In genomic region chr6:3518356-3518841, GRCh38 we compare ENCODE assay signal across 11 cellular contexts.
DNase-seq lines count a peak whose midpoint lies in the region; ATAC-seq and TF ChIP-seq lines count a peak whose summit lies in the region.
"Had no signal": no experiment of that assay in that cellular context is flagged by ENCODE, and none has a peak within 500 bp of the region (broad histone marks: within the 10 kb centered on the region; RNA-seq: fewer than 3 reads in every experiment).

No MANE protein-coding gene starts in this region.

- ATAC-seq in HG02870 (IDR thresholded peaks at IDR 0.05; ENCODE audit: unreplicated experiment): no peak
- no peak for ATAC-seq in HG03439 (IDR thresholded peaks at IDR 0.05; ENCODE audit: unreplicated experiment)

- no peak overlapping the region for H3K4me3 ChIP-seq in colonic mucosa
- H3K4me3 ChIP-seq: HAP-1, thoracic aorta had no signal

- DNase-seq in NCI-H2171 (lab: John Stamatoyannopoulos, UW) (peak; percentile 34), colonic mucosa (peak; percentile 55), myocyte (ENCODE audit: low read depth) (peak; percentile 86), posterior vena cava (ENCODE audit: low spot score) (no peak), middle frontal gyrus (ENCODE audit: extremely low spot score, low spot score) (no peak)
- DNase-seq: activated CD8-positive, alpha-beta memory T cell treated with anti-CD3 and anti-CD28 coated beads for 24 hours had no signal

- TF ChIP-seq CTCF in C4-2B (conservative IDR thresholded peaks at IDR 0.05) (no peak), colonic mucosa (IDR thresholded peaks at IDR 0.05) (no peak)

- no peaks in the 10 kb centered on the region for H3K4me1 ChIP-seq in colonic mucosa
- H3K4me1 ChIP-seq: HAP-1 had no signal

- peak overlapping the region; percentile 41 for H3K27ac ChIP-seq in C4-2B
- H3K27ac ChIP-seq in colonic mucosa: no peak overlapping the region
- H3K27ac ChIP-seq: thoracic aorta had no signal

- no peak overlapping the region for H3K9ac ChIP-seq in colonic mucosa (ENCODE audit: low read depth in 2 of 2, low read length in 2 of 2)

- H3K36me3 ChIP-seq in colonic mucosa: no peaks in the 10 kb centered on the region
- H3K36me3 ChIP-seq: HAP-1, thoracic aorta had no signal

- no peaks in the 10 kb centered on the region for H3K27me3 ChIP-seq in colonic mucosa

- no peaks in the 10 kb centered on the region for H3K9me3 ChIP-seq in colonic mucosa
- H3K9me3 ChIP-seq: HAP-1, thoracic aorta had no signal

- intact Hi-C loops in colonic mucosa (cut with DNase I): no loop called here
- intact Hi-C loops in posterior vena cava (cut with DNase I): no loop called here

Comparison
In these comparisons a context has a peak if more than half of its experiments do, and no peak if none do; other contexts are left out.
1. DNase-seq: peak in NCI-H2171 (single experiment), colonic mucosa (single experiment) and myocyte (single experiment); none in posterior vena cava (single experiment) and middle frontal gyrus (single experiment).